Comparison of ENCODE assay signal across 9 cellular contexts in the genomic region with DNA sequence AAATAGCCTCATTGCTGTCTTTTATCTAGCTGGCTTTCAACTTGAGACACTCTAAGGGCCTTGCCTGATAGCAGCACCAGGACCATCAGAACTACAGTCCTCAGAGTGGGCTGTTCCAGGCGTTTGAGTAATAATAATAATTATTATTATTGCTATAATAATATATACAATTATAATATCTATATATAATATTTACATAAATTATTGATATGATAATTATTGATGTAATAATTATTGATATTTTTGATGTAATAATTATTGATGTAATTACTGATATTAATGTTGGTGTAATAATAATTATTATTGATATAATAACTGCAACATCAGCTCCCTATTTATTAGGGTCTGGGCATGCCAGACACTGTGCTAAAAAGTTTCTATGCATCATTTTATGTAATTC. TPM values are rescaled to one million over a fixed set of nuclear protein-coding genes. Genes with fewer than 3 reads are reported as not detected.
"Had no signal": no experiment of that assay in that cellular context is flagged by ENCODE, and none has a peak within 500 bp of the region (broad histone marks: within the 10 kb centered on the region; RNA-seq: fewer than 3 reads in every experiment).

No MANE protein-coding gene starts in this region.

- ATAC-seq: GM12878 had no signal

- DNase-seq: GDM1, GF-D8 had no signal

- H3K4me3 ChIP-seq: GM12878 had no signal

- FAIRE-seq: G401.6, GM12878, GM12891, GM12892, GM18507, GM19239 had no signal

RNA-seq across cellular contexts. Expression of a gene that starts 25.6 kb away (rescaled TPM):
- total RNA-seq: G401 had no signal
